Comparison of ENCODE assay signal across 8 cellular contexts in genomic region chr12:120710805-120711296, GRCh38. TPM values are rescaled to one million over a fixed set of nuclear protein-coding genes. Genes with fewer than 3 reads are reported as not detected.
DNase-seq lines count a peak whose midpoint lies in the region; ATAC-seq and TF ChIP-seq lines count a peak whose summit lies in the region.

No MANE protein-coding gene starts in this region.

- peaks cover 4% of the 10 kb centered on the region; the same call in 1 of the 2 replicates for H3K9me3 ChIP-seq in AG04450 (ENCODE audit: control insufficient read depth, insufficient read depth, low read length)

- H3K27me3 ChIP-seq in AG04450 (ENCODE audit: control insufficient read depth, insufficient read depth, low read length) = no peaks in the 10 kb centered on the region

- TF ChIP-seq CTCF in AG04450 (IDR thresholded peaks at IDR 0.05; ENCODE audit: low read depth, low read length) (no peak), nephron (IDR thresholded peaks at IDR 0.05; ENCODE audit: unreplicated experiment in 3 of 3) (no peak)

- peak overlapping the region; percentile 62 to 84 (median 77) for H3K27ac Mint-ChIP-seq in nephron

- peak overlapping the region; percentile 75 for H3K4me3 ChIP-seq in AG04450 (ENCODE audit: low read depth, low read length)

- no peaks in the 10 kb centered on the region for H3K27me3 Mint-ChIP-seq in nephron (ENCODE audit: low read depth)

- DNase-seq in AG04450 (ENCODE audit: low read depth, low spot score) = no peak
- DNase-seq in activated CD4-positive, alpha-beta T cell treated with anti-CD3 and anti-CD28 coated beads, Interleukin-2, amount 50 U/mL, for 48 hours = peak; percentile 36 to 48
- DNase-seq in amniotic stem cell (lab: John Stamatoyannopoulos, UW) = no peak

- H3K9me3 Mint-ChIP-seq in nephron = no peaks in the 10 kb centered on the region

- POLR2A ChIA-PET in AG04450 (lab: Yijun Ruan, JAX) = interaction anchor here (0.6 to 1.2 kb wide), 4 partner anchors 23 to 510 kb away, joined by 3 to 8 read pairs (median 4); partner anchors contain the start of gene RPLP0

- CTCF ChIA-PET in AG04450 (lab: Charles Lee) = interaction anchor here (1.2 to 2.0 kb wide), 3 partner anchors 61 to 349 kb away, joined by 5 to 6 read pairs (median 5); no protein-coding TSS in a partner anchor

- ATAC-seq in GM19023 (IDR thresholded peaks at IDR 0.05; ENCODE audit: unreplicated experiment) (peak; percentile 33), HG03521 (IDR thresholded peaks at IDR 0.05; ENCODE audit: unreplicated experiment) (peak; percentile 33), esophagus mucosa (peak; percentile 39), GM19467 (IDR thresholded peaks at IDR 0.05; ENCODE audit: unreplicated experiment) (no peak)

- peak overlapping the region; percentile 85 to 92 (median 90) for H3K4me3 Mint-ChIP-seq in nephron

- H3K36me3 Mint-ChIP-seq in nephron (ENCODE audit: low read depth) = peaks cover 25% of the 10 kb centered on the region

- peaks cover 30% of the 10 kb centered on the region for H3K4me1 Mint-ChIP-seq in nephron

- H3K27ac ChIP-seq in AG04450 (ENCODE audit: low read depth, low read length) = no peak overlapping the region

RNA-seq across cellular contexts. Expression of gene UNC119B, which starts 0.6 kb away (rescaled TPM):
- polyA plus RNA-seq in AG04450 (2011; rRNA removed) = 35.7 and 41.9 TPM in 2 replicates
- 28.7 and 33.4 TPM in 2 replicates for polyA minus RNA-seq in AG04450 (2011; rRNA and poly(A)+ RNA removed)
- 14.7 TPM for total RNA-seq in esophagus mucosa

RNA-seq across cellular contexts. Expression of gene ACADS, which starts 14.8 kb away (rescaled TPM):
- 4.0 and 5.5 TPM in 2 replicates for polyA plus RNA-seq in AG04450 (2011; rRNA removed)
- 1.8 and 2.1 TPM in 2 replicates for polyA minus RNA-seq in AG04450 (2011; rRNA and poly(A)+ RNA removed)
- total RNA-seq in esophagus mucosa = 11.3 TPM

RNA-seq across cellular contexts. Expression of gene MLEC, which starts 23.9 kb away (rescaled TPM):
- 76.7 and 84.2 TPM in 2 replicates for polyA plus RNA-seq in AG04450 (2011; rRNA removed)
- 82.4 and 110 TPM in 2 replicates for polyA minus RNA-seq in AG04450 (2011; rRNA and poly(A)+ RNA removed)
- total RNA-seq in esophagus mucosa = 40.1 TPM

Comparison
In these comparisons a context has a peak if more than half of its experiments do, and no peak if none do; other contexts are left out.
1. DNase-seq: peak in activated CD4-positive, alpha-beta T cell treated with anti-CD3 and anti-CD28 coated beads, Interleukin-2, amount 50 U/mL, for 48 hours (2 of 2); none in AG04450 (single experiment) and amniotic stem cell (single experiment).